Comparison of ENCODE assay signal across 1 cellular context in the genomic region with DNA sequence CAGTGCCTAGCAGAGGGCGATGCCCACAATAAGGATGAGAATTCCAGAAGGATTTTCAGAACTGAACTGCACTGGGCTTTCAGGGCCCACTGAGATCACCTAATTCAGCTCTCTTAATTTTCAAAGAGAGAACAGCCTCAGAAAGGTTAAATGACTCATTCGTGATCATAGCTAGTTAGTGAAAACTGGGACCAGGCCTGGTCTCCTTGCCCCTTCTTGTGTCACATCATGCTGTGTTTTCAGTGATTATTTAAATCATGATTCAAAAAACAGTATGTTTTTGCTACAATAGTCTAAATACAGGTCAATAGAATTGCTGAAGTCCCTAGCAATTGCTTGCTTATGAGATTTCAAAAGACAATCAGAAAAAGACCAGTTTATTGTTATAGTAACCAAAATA.
TF ChIP-seq lines count a peak whose summit lies in the region.

No MANE protein-coding gene starts in this region.

TF ChIP-seq in GM12878, 131 proteins besides CTCF, POLR2A, EP300 and RAD21:
- TF ChIP-seq YBX1 (IDR thresholded peaks at IDR 0.05) (no peak), ZSCAN29 (IDR thresholded peaks at IDR 0.05) (no peak), TCF3 (IDR thresholded peaks at IDR 0.05; ENCODE audit: borderline replicate concordance, insufficient read depth, low read depth, low read length) (no peak), KDM1A (IDR thresholded peaks at IDR 0.05; ENCODE audit: borderline replicate concordance) (no peak), STAT1 (conservative IDR thresholded peaks at IDR 0.05) (no peak), TBL1XR1 (IDR thresholded peaks at IDR 0.05; ENCODE audit: low read depth, low read length) (no peak), BCL11A (IDR thresholded peaks at IDR 0.05; ENCODE audit: low read depth, low read length) (no peak), POU2F2 (IDR thresholded peaks at IDR 0.05; ENCODE audit: borderline replicate concordance, low read depth, low read length) (no peak), SREBF2 (IDR thresholded peaks at IDR 0.05; ENCODE audit: low read length) (no peak), KLF5 (IDR thresholded peaks at IDR 0.05; ENCODE audit: partially characterized antibody) (no peak), HCFC1 (IDR thresholded peaks at IDR 0.05; ENCODE audit: low read length) (no peak), SRF (IDR thresholded peaks at IDR 0.05; ENCODE audit: low read depth in 2 of 2, low read length in 2 of 2) (no peak), STAT3 (IDR thresholded peaks at IDR 0.05; ENCODE audit: low read depth, low read length) (no peak), NFYA (IDR thresholded peaks at IDR 0.05; ENCODE audit: borderline replicate concordance, low read depth, low read length) (no peak)
- TF ChIP-seq, protein P1, sequence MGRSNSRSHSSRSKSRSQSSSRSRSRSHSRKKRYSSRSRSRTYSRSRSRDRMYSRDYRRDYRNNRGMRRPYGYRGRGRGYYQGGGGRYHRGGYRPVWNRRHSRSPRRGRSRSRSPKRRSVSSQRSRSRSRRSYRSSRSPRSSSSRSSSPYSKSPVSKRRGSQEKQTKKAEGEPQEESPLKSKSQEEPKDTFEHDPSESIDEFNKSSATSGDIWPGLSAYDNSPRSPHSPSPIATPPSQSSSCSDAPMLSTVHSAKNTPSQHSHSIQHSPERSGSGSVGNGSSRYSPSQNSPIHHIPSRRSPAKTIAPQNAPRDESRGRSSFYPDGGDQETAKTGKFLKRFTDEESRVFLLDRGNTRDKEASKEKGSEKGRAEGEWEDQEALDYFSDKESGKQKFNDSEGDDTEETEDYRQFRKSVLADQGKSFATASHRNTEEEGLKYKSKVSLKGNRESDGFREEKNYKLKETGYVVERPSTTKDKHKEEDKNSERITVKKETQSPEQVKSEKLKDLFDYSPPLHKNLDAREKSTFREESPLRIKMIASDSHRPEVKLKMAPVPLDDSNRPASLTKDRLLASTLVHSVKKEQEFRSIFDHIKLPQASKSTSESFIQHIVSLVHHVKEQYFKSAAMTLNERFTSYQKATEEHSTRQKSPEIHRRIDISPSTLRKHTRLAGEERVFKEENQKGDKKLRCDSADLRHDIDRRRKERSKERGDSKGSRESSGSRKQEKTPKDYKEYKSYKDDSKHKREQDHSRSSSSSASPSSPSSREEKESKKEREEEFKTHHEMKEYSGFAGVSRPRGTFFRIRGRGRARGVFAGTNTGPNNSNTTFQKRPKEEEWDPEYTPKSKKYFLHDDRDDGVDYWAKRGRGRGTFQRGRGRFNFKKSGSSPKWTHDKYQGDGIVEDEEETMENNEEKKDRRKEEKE (IDR thresholded peaks at IDR 0.05), result no peak
